ENCODE assay signal across 8 cellular contexts in the genomic region with DNA sequence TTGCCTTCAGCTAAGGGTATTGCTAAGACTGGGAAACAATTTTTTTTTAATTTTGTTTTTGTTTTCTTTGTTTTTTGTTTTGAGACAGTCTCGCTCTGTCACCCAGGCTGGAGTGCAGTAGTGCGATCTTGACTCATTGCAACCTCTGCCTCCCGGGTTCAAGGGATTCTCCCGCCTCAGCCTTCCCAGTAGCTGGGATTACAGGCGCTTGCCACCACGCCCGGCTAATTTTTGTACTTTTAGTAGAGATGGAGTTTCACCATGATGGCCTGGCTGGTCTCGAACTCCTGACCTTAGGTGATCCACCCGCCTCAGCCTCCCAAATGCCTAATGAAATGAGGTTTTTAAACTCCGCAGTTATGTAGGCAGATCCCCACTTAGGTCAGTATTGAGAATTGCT. TPM values are rescaled to one million over a fixed set of nuclear protein-coding genes. Genes with fewer than 3 reads are reported as not detected.
DNase-seq lines count a peak whose midpoint lies in the region; ATAC-seq and TF ChIP-seq lines count a peak whose summit lies in the region.
"Not testable (repeated sequence)": the region's sequence is repeated elsewhere in the genome, so short reads cannot be mapped to it uniquely, and the experiment has no call there.

No MANE protein-coding gene starts in this region.

- H3K9me3 Mint-ChIP-seq in CD4-positive, alpha-beta T cell; activated CD4-positive, alpha-beta T cell treated with anti-CD3 and anti-CD28 coated beads, Interleukin-2, amount 10 ng/mL, durations not matched to agents 24 days and 14 days; activated naive CD4-positive, alpha-beta T cell treated with anti-CD3 and anti-CD28 coated beads, Interleukin-2, amount 50 U/mL, for 24 hours; effector memory CD8-positive, alpha-beta T cell: not testable (repeated sequence)

- 82% methylated on average over 10 of the region's 10 CpGs for WGBS in liver
- no CpG with 5 or more reads among the region's 10 CpGs for WGBS in trophoblast cell (ENCODE audit: extremely low coverage, insufficient coverage, insufficient read length)

- H4K8ac ChIP-seq in trophoblast cell (ENCODE audit: low read depth, low read length), result not testable (repeated sequence)

- not testable (repeated sequence) for H2BK120ac ChIP-seq in trophoblast cell (ENCODE audit: insufficient read depth, low read length, poor library complexity)

- not testable (repeated sequence) for H2AFZ ChIP-seq in trophoblast cell (ENCODE audit: insufficient read depth, low read length, poor library complexity)

- H3K27me3 Mint-ChIP-seq in CD4-positive, alpha-beta T cell; activated CD4-positive, alpha-beta T cell treated with anti-CD3 and anti-CD28 coated beads, Interleukin-2, amount 10 ng/mL, durations not matched to agents 24 days and 14 days; activated naive CD4-positive, alpha-beta T cell treated with anti-CD3 and anti-CD28 coated beads, Interleukin-2, amount 50 U/mL, for 24 hours; effector memory CD8-positive, alpha-beta T cell: not testable (repeated sequence)

- CTCF ChIA-PET in CD4-positive, alpha-beta T cell (lab: Charles Lee), result interaction anchor here (0.8 to 1.1 kb wide), 2 partner anchors 238 to 291 kb away, joined by 3 to 4 read pairs; no protein-coding TSS in a partner anchor

- H2BK12ac ChIP-seq in trophoblast cell (ENCODE audit: low read length), result not testable (repeated sequence)

- peaks cover 14% of the 10 kb centered on the region for H3K79me1 ChIP-seq in trophoblast cell (ENCODE audit: low read length)

- not testable (repeated sequence) for H2BK5ac ChIP-seq in trophoblast cell (ENCODE audit: low read depth, low read length, poor library complexity)

- peaks cover 69% of the 10 kb centered on the region for H3K4me1 Mint-ChIP-seq in CD4-positive, alpha-beta T cell (ENCODE audit: low read depth)
- peaks cover 46% of the 10 kb centered on the region for H3K4me1 Mint-ChIP-seq in activated CD4-positive, alpha-beta T cell treated with anti-CD3 and anti-CD28 coated beads, Interleukin-2, amount 10 ng/mL, durations not matched to agents 24 days and 14 days
- H3K4me1 Mint-ChIP-seq in activated naive CD4-positive, alpha-beta T cell treated with anti-CD3 and anti-CD28 coated beads, Interleukin-2, amount 50 U/mL, for 24 hours, result peaks cover 64% of the 10 kb centered on the region
- H3K4me1 Mint-ChIP-seq in effector memory CD8-positive, alpha-beta T cell (ENCODE audit: low read depth in 2 of 2), result peaks cover 22 to 47% of the 10 kb centered on the region in 2 donors

- intact Hi-C loops in CD4-positive, alpha-beta T cell (cut with DNase I, micrococcal nuclease); activated CD4-positive, alpha-beta T cell treated with anti-CD3 and anti-CD28 coated beads, Interleukin-2, amount 10 ng/mL, durations not matched to agents 24 days and 14 days (cut with micrococcal nuclease): not testable (repeated sequence)

- H3K4me2 ChIP-seq in trophoblast cell (ENCODE audit: low read length), result not testable (repeated sequence)

- H4K91ac ChIP-seq in trophoblast cell (ENCODE audit: low read depth, low read length), result not testable (repeated sequence)

- H3K36me3 Mint-ChIP-seq in CD4-positive, alpha-beta T cell (ENCODE audit: low read depth), result peaks cover 14% of the 10 kb centered on the region
- H3K36me3 Mint-ChIP-seq in activated CD4-positive, alpha-beta T cell treated with anti-CD3 and anti-CD28 coated beads, Interleukin-2, amount 10 ng/mL, durations not matched to agents 24 days and 14 days (ENCODE audit: low read depth), result peaks cover 45% of the 10 kb centered on the region
- peaks cover 12% of the 10 kb centered on the region for H3K36me3 Mint-ChIP-seq in activated naive CD4-positive, alpha-beta T cell treated with anti-CD3 and anti-CD28 coated beads, Interleukin-2, amount 50 U/mL, for 24 hours
- H3K36me3 Mint-ChIP-seq in effector memory CD8-positive, alpha-beta T cell (ENCODE audit: insufficient read depth), result peaks cover 27% of the 10 kb centered on the region

- peaks cover 8 to 40% (median 24%) of the 10 kb centered on the region in 4 donors for H3K4me1 ChIP-seq in liver (ENCODE audit: control insufficient read depth in 4 of 4, insufficient read depth in 4 of 4, low read length in 3 of 4)
- not testable (repeated sequence) for H3K4me1 ChIP-seq in trophoblast cell (ENCODE audit: control insufficient read depth in 1 of 2, insufficient read depth in 2 of 2, low read length in 2 of 2)

- H3K9me3 ChIP-seq in CD4-positive, alpha-beta T cell (ENCODE audit: control insufficient read depth, low read length); MG63; liver (ENCODE audit: control insufficient read depth in 4 of 4, low read length in 3 of 4); trophoblast cell (ENCODE audit: insufficient read depth, low read depth, low read length): not testable (repeated sequence)

- DNase-seq in CD4-positive, alpha-beta T cell; effector memory CD8-positive, alpha-beta T cell; trophoblast cell: not testable (repeated sequence)
- DNase-seq in MG63, result peak; percentile 14
- DNase-seq in activated CD4-positive, alpha-beta T cell treated with anti-CD3 and anti-CD28 coated beads, Interleukin-2, amount 10 ng/mL, durations not matched to agents 24 days and 14 days, result peak; percentile 72
- peak; percentile 38 for DNase-seq in stimulated activated naive CD8-positive, alpha-beta T cell treated with anti-CD3 and anti-CD28 coated beads, Interleukin-15, Interleukin-2, amounts not matched to agents 100 U/mL and 50 U/mL, for 24 hours

- ATAC-seq in CD4-positive, alpha-beta T cell (ENCODE audit: poor library complexity); effector memory CD8-positive, alpha-beta T cell (replicated peaks); stimulated activated naive CD8-positive, alpha-beta T cell treated with anti-CD3 and anti-CD28 coated beads, Interleukin-15, Interleukin-2, amounts not matched to agents 100 U/mL and 50 U/mL, for 24 hours: not testable (repeated sequence)

- TF ChIP-seq RAD21 in liver (IDR thresholded peaks at IDR 0.05), result not testable (repeated sequence)

- peaks cover 12% of the 10 kb centered on the region for H3K79me2 ChIP-seq in trophoblast cell (ENCODE audit: control insufficient read depth, insufficient read depth, low read length, poor library complexity)

- H3K9ac ChIP-seq in liver (ENCODE audit: low read depth in 1 of 2, low read length in 2 of 2); trophoblast cell (ENCODE audit: low read length): not testable (repeated sequence)

- peak overlapping the region; percentile 95 for H3K27ac ChIP-seq in CD4-positive, alpha-beta T cell (ENCODE audit: low read depth, low read length)
- peak overlapping the region; percentile 8 to 96 for H3K27ac ChIP-seq in liver (ENCODE audit: low read depth in 1 of 2, low read length in 2 of 2)
- H3K27ac ChIP-seq in trophoblast cell (ENCODE audit: low read depth, low read length), result not testable (repeated sequence)

- not testable (repeated sequence) for TF ChIP-seq CTCF in CD4-positive, alpha-beta T cell (IDR thresholded peaks at IDR 0.05); liver (IDR thresholded peaks at IDR 0.05; ENCODE audit: low read depth, low read length, missing input control)

- H3K27ac Mint-ChIP-seq in CD4-positive, alpha-beta T cell, result peak overlapping the region; percentile 86
- H3K27ac Mint-ChIP-seq in activated CD4-positive, alpha-beta T cell treated with anti-CD3 and anti-CD28 coated beads, Interleukin-2, amount 10 ng/mL, durations not matched to agents 24 days and 14 days, result peak overlapping the region; percentile 99
- H3K27ac Mint-ChIP-seq in activated naive CD4-positive, alpha-beta T cell treated with anti-CD3 and anti-CD28 coated beads, Interleukin-2, amount 50 U/mL, for 24 hours, result peak overlapping the region; percentile 99
- peak overlapping the region; percentile 29 to 88 for H3K27ac Mint-ChIP-seq in effector memory CD8-positive, alpha-beta T cell

- POLR2A ChIA-PET in CD4-positive, alpha-beta T cell (lab: Charles Lee), result interaction anchor here (0.8 to 1.3 kb wide), 3 partner anchors 8 to 193 kb away, joined by 3 to 5 read pairs (median 3); no protein-coding TSS in a partner anchor

- H3K14ac ChIP-seq in trophoblast cell (ENCODE audit: low read length), result not testable (repeated sequence)

- H3K27me3 ChIP-seq in CD4-positive, alpha-beta T cell (ENCODE audit: control insufficient read depth, insufficient read depth, low read length); MG63; liver (ENCODE audit: control insufficient read depth in 4 of 4, insufficient read depth in 4 of 4, low read length in 3 of 4); trophoblast cell (ENCODE audit: insufficient read depth, low read length): not testable (repeated sequence)

- H3K4me3 Mint-ChIP-seq in CD4-positive, alpha-beta T cell, result peak overlapping the region; percentile 95
- peak overlapping the region; percentile 91 for H3K4me3 Mint-ChIP-seq in activated CD4-positive, alpha-beta T cell treated with anti-CD3 and anti-CD28 coated beads, Interleukin-2, amount 10 ng/mL, durations not matched to agents 24 days and 14 days
- H3K4me3 Mint-ChIP-seq in activated naive CD4-positive, alpha-beta T cell treated with anti-CD3 and anti-CD28 coated beads, Interleukin-2, amount 50 U/mL, for 24 hours, result peak overlapping the region; percentile 99
- peak overlapping the region; percentile 78 to 88 for H3K4me3 Mint-ChIP-seq in effector memory CD8-positive, alpha-beta T cell

- peak overlapping the region; percentile 96 for H3K4me3 ChIP-seq in MG63
- H3K4me3 ChIP-seq in liver (ENCODE audit: low read depth in 1 of 3, low read length in 3 of 3); trophoblast cell (ENCODE audit: low read depth, low read length): not testable (repeated sequence)

- not testable (repeated sequence) for H3K18ac ChIP-seq in trophoblast cell (ENCODE audit: low read length)

- not testable (repeated sequence) for H3K23ac ChIP-seq in trophoblast cell (ENCODE audit: low read length)

- H3K4ac ChIP-seq in trophoblast cell (ENCODE audit: low read depth, low read length), result peak overlapping the region; percentile 83

- not testable (repeated sequence) for H2AK5ac ChIP-seq in trophoblast cell (ENCODE audit: low read length)

- not testable (repeated sequence) for H3K36me3 ChIP-seq in MG63; liver (ENCODE audit: control insufficient read depth in 4 of 4, insufficient read depth in 3 of 4, low read depth in 1 of 4, low read length in 3 of 4); trophoblast cell (ENCODE audit: control insufficient read depth in 1 of 2, insufficient read depth in 2 of 2, low read length in 2 of 2)

- not testable (repeated sequence) for H4K12ac ChIP-seq in trophoblast cell (ENCODE audit: low read depth, low read length)

RNA-seq across cellular contexts. Expression of a gene that starts 2.5 kb away (rescaled TPM):
- total RNA-seq in CD4-positive, alpha-beta T cell, result 100 to 1,000 TPM; 121 to 123 TPM
- 27.3 and 49.3 TPM in 2 replicates for total RNA-seq in MG63 (2014; rRNA removed; shearing (Covaris generic); ENCODE audit: low replicate concordance)
- 135 and 136 TPM in 2 replicates for total RNA-seq in activated CD4-positive, alpha-beta T cell treated with anti-CD3 and anti-CD28 coated beads, Interleukin-2, amount 10 ng/mL, durations not matched to agents 24 days and 14 days
- total RNA-seq in liver, result 10 to 100 TPM; 23.9 to 25.6 TPM
- 10 to 100 TPM; 10.5 to 12.1 TPM for polyA plus RNA-seq in liver
- 59.5 and 60.1 TPM in 2 replicates for polyA plus RNA-seq in trophoblast cell (2013)
